ENCODE assay signal across 14 cellular contexts in genomic region chr5:68274847-68275700, GRCh38. TPM values are rescaled to one million over a fixed set of nuclear protein-coding genes. Genes with fewer than 3 reads are reported as not detected.
A peak's percentile ranks its signal among the peaks of the same experiment; 100 is the strongest.
DNase-seq lines count a peak whose midpoint lies in the region; ATAC-seq, FAIRE-seq and TF ChIP-seq lines count a peak whose summit lies in the region.
"Had no signal": no experiment of that assay in that cellular context is flagged by ENCODE, and none has a peak within 500 bp of the region (broad histone marks: within the 10 kb centered on the region; RNA-seq: fewer than 3 reads in every experiment).

No MANE protein-coding gene starts in this region.

- H3K4me2 ChIP-seq in mesenchymal stem cell (ENCODE audit: low read length, poor library complexity, severe bottlenecking) = no peak overlapping the region

- TF ChIP-seq CTCF in D721Med (IDR thresholded peaks at IDR 0.05; ENCODE audit: insufficient read depth, missing control alignments) = no peak

- peaks cover 4% of the 10 kb centered on the region for H3K4me1 ChIP-seq in mesenchymal stem cell (ENCODE audit: control insufficient read depth, insufficient read depth, low read depth, low read length)

- no peak overlapping the region for H2BK15ac ChIP-seq in mesenchymal stem cell (ENCODE audit: low read depth, poor library complexity, severe bottlenecking)

- H3K9me3 ChIP-seq in mesenchymal stem cell (ENCODE audit: control insufficient read depth, low read length) = no peaks in the 10 kb centered on the region

- peaks cover 17% of the 10 kb centered on the region for H3K79me1 ChIP-seq in mesenchymal stem cell (replicated peaks; ENCODE audit: low read length, poor library complexity, severe bottlenecking)

- H4K91ac ChIP-seq in mesenchymal stem cell (ENCODE audit: low read length) = no peak overlapping the region

- H3K36me3 ChIP-seq in mesenchymal stem cell (ENCODE audit: control insufficient read depth in 1 of 2, insufficient read depth in 2 of 2, low read depth in 1 of 2, low read length in 2 of 2) = peaks cover 0 to 67% of the 10 kb centered on the region in 2 experiments
- H3K36me3 ChIP-seq: cardiac muscle cell had no signal

- no peak overlapping the region for H2BK120ac ChIP-seq in mesenchymal stem cell (ENCODE audit: low read depth, low read length)

- H3K27me3 ChIP-seq in mesenchymal stem cell (ENCODE audit: control insufficient read depth in 1 of 2, insufficient read depth in 1 of 2, low read length in 2 of 2) = no peaks in the 10 kb centered on the region
- H3K27me3 ChIP-seq: cardiac muscle cell had no signal

- H3K27ac ChIP-seq in mesenchymal stem cell (ENCODE audit: low read length, poor library complexity, severe bottlenecking) = no peak overlapping the region
- H3K27ac ChIP-seq: cardiac muscle cell had no signal

- H3K9ac ChIP-seq in mesenchymal stem cell (ENCODE audit: low read length) = peak overlapping the region; percentile 47

- intact Hi-C loops in left colon (cut with DNase I, micrococcal nuclease) = no loop called here

- H2AFZ ChIP-seq in mesenchymal stem cell (ENCODE audit: low read depth, low read length) = no peak overlapping the region

- H3K4ac ChIP-seq in mesenchymal stem cell (ENCODE audit: low read depth in 1 of 2, low read length in 2 of 2) = no peak overlapping the region

- H2BK5ac ChIP-seq in mesenchymal stem cell (ENCODE audit: low read depth, low read length, poor library complexity, severe bottlenecking) = no peak overlapping the region

- 87% methylated on average over 5 of the region's 9 CpGs for WGBS in mesenchymal stem cell

- H4K8ac ChIP-seq in mesenchymal stem cell (ENCODE audit: low read length) = no peak overlapping the region

- no peak overlapping the region for H2BK12ac ChIP-seq in mesenchymal stem cell (ENCODE audit: low read length in 2 of 2)

- no peak overlapping the region for H3K18ac ChIP-seq in mesenchymal stem cell (ENCODE audit: low read depth in 1 of 2, low read length in 2 of 2)

- no peak for FAIRE-seq in D721Med (lab: Jason Lieb, UNC)
- FAIRE-seq: H1 had no signal

- H2AK5ac ChIP-seq in mesenchymal stem cell (ENCODE audit: low read length, severe bottlenecking) = no peak overlapping the region

- H3K14ac ChIP-seq in mesenchymal stem cell (ENCODE audit: low read length in 2 of 2) = no peak overlapping the region

- H3K23ac ChIP-seq in mesenchymal stem cell (ENCODE audit: low read length in 2 of 2) = no peak overlapping the region

- H3K4me3 ChIP-seq in mesenchymal stem cell (ENCODE audit: insufficient read depth in 1 of 2, low read depth in 1 of 2, low read length in 2 of 2) = no peak overlapping the region
- H3K4me3 ChIP-seq: cardiac muscle cell, skin epidermis had no signal

- DNase-seq in mesenchymal stem cell (no peak), iPS-NIHi11 (ENCODE audit: low spot score) (no peak), D721Med (ENCODE audit: insufficient read length, low spot score) (no peak), NCI-H2081 (lab: John Stamatoyannopoulos, UW) (no peak), left colon (no peak)
- DNase-seq: DMS153, NCI-H1048, T1000 had no signal

- peak; percentile 43 for ATAC-seq in GM18498 (IDR thresholded peaks at IDR 0.05; ENCODE audit: unreplicated experiment)
- ATAC-seq in GM21390 (IDR thresholded peaks at IDR 0.05; ENCODE audit: unreplicated experiment) = peak; percentile 58
- ATAC-seq in HG03520 (IDR thresholded peaks at IDR 0.05; ENCODE audit: unreplicated experiment) = peak; percentile 47
- ATAC-seq in left colon = no peak

RNA-seq across cellular contexts. Expression of gene PIK3R1, which starts 59.5 kb away (rescaled TPM):
- polyA plus RNA-seq in mesenchymal stem cell (2013, experiment 1 of 2) = 33.8 TPM
- polyA plus RNA-seq in mesenchymal stem cell (2013, experiment 2 of 2) = 33.1 TPM
- 10 to 100 TPM; 67.6 to 71.4 TPM for total RNA-seq in left colon
